ENCODE assay signal across 24 cellular contexts in genomic region chr19:5269279-5269678, GRCh38.
"Had no signal": no experiment of that assay in that cellular context is flagged by ENCODE, and none has a peak within 500 bp of the region (broad histone marks: within the 10 kb centered on the region; RNA-seq: fewer than 3 reads in every experiment).

No MANE protein-coding gene starts in this region.

- H3K4me1 ChIP-seq: adrenal gland, breast epithelium, SJCRH30 had no signal

- H3K27me3 Mint-ChIP-seq: activated CD4-positive, alpha-beta T cell treated with anti-CD3 and anti-CD28 coated beads for 36 hours; activated naive CD8-positive, alpha-beta T cell treated with anti-CD3 and anti-CD28 coated beads, Interleukin-2, amount 10 ng/mL, durations not matched to agents 7 days and 5 days had no signal

- H3K36me3 ChIP-seq: breast epithelium, SJCRH30 had no signal

- H3K4me3 ChIP-seq: adrenal gland, breast epithelium, SJCRH30 had no signal

- H3K27ac ChIP-seq: adrenal gland, breast epithelium, SJCRH30, VCaP had no signal

- H3K9me3 Mint-ChIP-seq: activated naive CD8-positive, alpha-beta T cell treated with anti-CD3 and anti-CD28 coated beads, Interleukin-2, amount 10 ng/mL, durations not matched to agents 7 days and 5 days had no signal

- DNase-seq: activated CD4-positive, alpha-beta T cell treated with anti-CD3 and anti-CD28 coated beads for 36 hours; activated CD8-positive, alpha-beta memory T cell treated with anti-CD3 and anti-CD28 coated beads, Interleukin-2, amount 50 U/mL, for 48 hours; activated CD8-positive, alpha-beta T cell treated with anti-CD3 and anti-CD28 coated beads, Interleukin-2, amount 10 ng/mL, durations not matched to agents 7 days and 5 days; activated naive CD4-positive, alpha-beta T cell treated with anti-CD3 and anti-CD28 coated beads, Interleukin-2, amount 50 U/mL, for 16 hours; activated naive CD8-positive, alpha-beta T cell treated with anti-CD3 and anti-CD28 coated beads, Interleukin-2, amount 10 ng/mL, durations not matched to agents 7 days and 5 days; activated T-cell treated with anti-CD3 and anti-CD28 coated beads, Interleukin-2, amount 50 U/mL, for 1 hour; MM.1S; NCI-H1105; NCI-H1436 treated with DMSO at 0.1 percent for 48 hours; NCI-H187; NCI-H2081; NCI-H510A treated with DMSO at 0.1 percent for 48 hours; NCI-H69; NK-92 treated with Interleukin-12 subunit alpha and Interleukin-12 subunit beta, amount 100 ng/mL, for 24 hours; OCI-M1; RPMI8226; SK-N-SH; T-helper 1 cell had no signal

- H3K4me1 Mint-ChIP-seq: activated CD4-positive, alpha-beta T cell treated with anti-CD3 and anti-CD28 coated beads for 36 hours; activated naive CD8-positive, alpha-beta T cell treated with anti-CD3 and anti-CD28 coated beads, Interleukin-2, amount 10 ng/mL, durations not matched to agents 7 days and 5 days had no signal

- H3K27ac Mint-ChIP-seq: activated CD4-positive, alpha-beta T cell treated with anti-CD3 and anti-CD28 coated beads for 36 hours; activated CD8-positive, alpha-beta T cell treated with anti-CD3 and anti-CD28 coated beads, Interleukin-2, amount 10 ng/mL, durations not matched to agents 7 days and 5 days; activated naive CD8-positive, alpha-beta T cell treated with anti-CD3 and anti-CD28 coated beads, Interleukin-2, amount 10 ng/mL, durations not matched to agents 7 days and 5 days had no signal

- H3K9me3 ChIP-seq: adrenal gland, breast epithelium, SJCRH30, SK-N-SH had no signal

- H3K4me3 Mint-ChIP-seq: activated CD4-positive, alpha-beta T cell treated with anti-CD3 and anti-CD28 coated beads for 36 hours; activated CD8-positive, alpha-beta T cell treated with anti-CD3 and anti-CD28 coated beads, Interleukin-2, amount 10 ng/mL, durations not matched to agents 7 days and 5 days; activated naive CD8-positive, alpha-beta T cell treated with anti-CD3 and anti-CD28 coated beads, Interleukin-2, amount 10 ng/mL, durations not matched to agents 7 days and 5 days had no signal

- H3K27me3 ChIP-seq: adrenal gland, breast epithelium, SJCRH30 had no signal

- H3K36me3 Mint-ChIP-seq: activated naive CD8-positive, alpha-beta T cell treated with anti-CD3 and anti-CD28 coated beads, Interleukin-2, amount 10 ng/mL, durations not matched to agents 7 days and 5 days had no signal

- ATAC-seq: activated CD4-positive, alpha-beta T cell treated with anti-CD3 and anti-CD28 coated beads for 36 hours; activated CD8-positive, alpha-beta T cell treated with anti-CD3 and anti-CD28 coated beads, Interleukin-2, amount 10 ng/mL, durations not matched to agents 7 days and 5 days; Panc1; Right ventricle myocardium inferior had no signal
